In genomic region chr3:126184465-126185000, GRCh38 we compare ENCODE assay signal across 1 cellular context.
TF ChIP-seq lines count a peak whose summit lies in the region.

No MANE protein-coding gene starts in this region.

TF ChIP-seq in K562, 482 proteins besides CTCF, POLR2A, EP300 and RAD21 (continued from another document):
- TF ChIP-seq, protein P1, sequence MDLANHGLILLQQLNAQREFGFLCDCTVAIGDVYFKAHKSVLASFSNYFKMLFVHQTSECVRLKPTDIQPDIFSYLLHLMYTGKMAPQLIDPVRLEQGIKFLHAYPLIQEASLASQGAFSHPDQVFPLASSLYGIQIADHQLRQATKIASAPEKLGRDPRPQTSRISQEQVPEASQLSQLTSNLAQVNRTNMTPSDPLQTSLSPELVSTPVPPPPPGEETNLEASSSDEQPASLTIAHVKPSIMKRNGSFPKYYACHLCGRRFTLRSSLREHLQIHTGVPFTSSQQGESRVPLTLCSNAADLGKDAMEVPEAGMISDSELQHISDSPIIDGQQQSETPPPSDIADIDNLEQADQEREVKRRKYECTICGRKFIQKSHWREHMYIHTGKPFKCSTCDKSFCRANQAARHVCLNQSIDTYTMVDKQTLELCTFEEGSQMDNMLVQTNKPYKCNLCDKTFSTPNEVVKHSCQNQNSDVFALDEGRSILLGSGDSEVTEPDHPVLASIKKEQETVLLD (IDR thresholded peaks at IDR 0.05): no peak
- peak; percentile 49; the same call in 1 of the 2 replicates for TF ChIP-seq NFE2 (IDR thresholded peaks at IDR 0.05; ENCODE audit: low read depth)
TF ChIP-seq in K562: peak in this region for 7.
